In the genomic region with DNA sequence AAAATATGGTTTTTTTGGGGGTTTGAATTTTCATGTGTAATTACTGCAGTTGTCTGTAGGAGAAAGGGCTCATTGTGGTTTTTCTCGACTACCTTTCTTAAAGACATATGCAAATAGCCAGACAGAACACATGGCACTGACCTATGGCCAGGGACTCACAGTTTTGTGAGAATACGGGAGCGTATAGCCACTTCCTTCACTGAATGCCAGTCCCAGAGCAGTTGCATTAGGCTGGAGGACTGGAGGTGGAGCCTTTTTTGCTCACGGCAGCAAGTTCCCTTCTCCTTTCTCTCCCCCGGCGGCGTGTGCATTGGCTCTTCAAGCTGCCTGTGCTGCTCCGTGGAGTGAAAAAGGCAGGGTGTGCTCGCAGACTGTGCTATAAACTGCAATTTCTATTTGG, we compare ENCODE assay signal across 7 cellular contexts.
DNase-seq lines count a peak whose midpoint lies in the region; ATAC-seq and TF ChIP-seq lines count a peak whose summit lies in the region.

No MANE protein-coding gene starts in this region.

- ATAC-seq in GM18867 (IDR thresholded peaks at IDR 0.05; ENCODE audit: unreplicated experiment) (peak; percentile 68), HG02938 (IDR thresholded peaks at IDR 0.05; ENCODE audit: unreplicated experiment) (peak; percentile 57), thoracic aorta (ENCODE audit: insufficient number of reproducible peaks, low FRiP score, low read depth) (no peak)

- H3K4me3 Mint-ChIP-seq in mesothelial cell of epicardium, result peak overlapping the region; percentile 69

- H3K27ac Mint-ChIP-seq in mesothelial cell of epicardium, result peak overlapping the region; percentile 75

- no peaks in the 10 kb centered on the region for H3K27me3 ChIP-seq in esophagus (ENCODE audit: control insufficient read depth in 1 of 2, insufficient read depth in 2 of 2, low read length in 2 of 2)
- H3K27me3 ChIP-seq in thoracic aorta (replicated peaks; ENCODE audit: insufficient read depth), result no peaks in the 10 kb centered on the region

- TF ChIP-seq CTCF in mesothelial cell of epicardium (IDR thresholded peaks at IDR 0.05; ENCODE audit: unreplicated experiment) (no peak), thoracic aorta (IDR thresholded peaks at IDR 0.05) (no peak)

- DNase-seq in SKM-1 (lab: John Stamatoyannopoulos, UW; ENCODE audit: unreplicated experiment) (peak; percentile 92), mesothelial cell of epicardium (ENCODE audit: low spot score in 2 of 2, unreplicated experiment in 2 of 2) (peak in 1 of 2 experiments; percentile 51), thoracic aorta (ENCODE audit: low spot score) (no peak), RKO (ENCODE audit: low spot score) (no peak)

- 11 to 12% methylated on average over 9 of the region's 9 CpGs for WGBS in esophagus, 2 donors

- no peaks in the 10 kb centered on the region for H3K9me3 Mint-ChIP-seq in mesothelial cell of epicardium

- no peaks in the 10 kb centered on the region for H3K36me3 Mint-ChIP-seq in mesothelial cell of epicardium

- H3K27me3 Mint-ChIP-seq in mesothelial cell of epicardium (ENCODE audit: low read depth), result no peaks in the 10 kb centered on the region

- no peaks in the 10 kb centered on the region for H3K9me3 ChIP-seq in esophagus (ENCODE audit: control insufficient read depth in 2 of 2, insufficient read depth in 1 of 2, low read depth in 1 of 2, low read length in 1 of 2)
- H3K9me3 ChIP-seq in thoracic aorta, result no peaks in the 10 kb centered on the region

- H3K36me3 ChIP-seq in esophagus (ENCODE audit: control insufficient read depth in 2 of 2, insufficient read depth in 2 of 2, low read length in 1 of 2) (no peaks in the 10 kb centered on the region), thoracic aorta (no peaks in the 10 kb centered on the region)

- peaks cover 25% of the 10 kb centered on the region for H3K4me1 Mint-ChIP-seq in mesothelial cell of epicardium

- H3K4me3 ChIP-seq in esophagus (ENCODE audit: low read depth in 1 of 2, low read length in 2 of 2) (peak overlapping the region; percentile 26 to 28), thoracic aorta (peak overlapping the region; percentile 64)

- H3K27ac ChIP-seq in esophagus (ENCODE audit: low read depth in 2 of 2, low read length in 1 of 2) (no peak overlapping the region), thoracic aorta (no peak overlapping the region)

- H3K4me1 ChIP-seq in esophagus (ENCODE audit: control insufficient read depth in 2 of 2, insufficient read depth in 2 of 2, low read length in 1 of 2) (peaks cover 0 to 2% of the 10 kb centered on the region in 2 donors), thoracic aorta (ENCODE audit: control insufficient read depth in 1 of 2, low read depth in 2 of 2) (peaks cover 7 to 16% of the 10 kb centered on the region in 2 donors)
